8 cellular contexts compared by ENCODE assay signal in genomic region chr17:82751171-82751570, GRCh38. TPM values are rescaled to one million over a fixed set of nuclear protein-coding genes. Genes with fewer than 3 reads are reported as not detected.
A peak's percentile ranks its signal among the peaks of the same experiment; 100 is the strongest.
DNase-seq lines count a peak whose midpoint lies in the region; ATAC-seq and TF ChIP-seq lines count a peak whose summit lies in the region.

No MANE protein-coding gene starts in this region.

- TF ChIP-seq CTCF in esophagus squamous epithelium (IDR thresholded peaks at IDR 0.05) (no peak), gastrocnemius medialis (IDR thresholded peaks at IDR 0.05 in 4 of 5, conservative IDR thresholded peaks at IDR 0.05 in 1 of 5) (no peak)

- H3K36me3 ChIP-seq in esophagus squamous epithelium: peaks cover 0 to 2% (median 0%) of the 10 kb centered on the region in 3 donors
- H3K36me3 ChIP-seq in gastrocnemius medialis: no peaks in the 10 kb centered on the region

- ATAC-seq in gastrocnemius medialis: no peak

- TF ChIP-seq EP300 in Ishikawa (IDR thresholded peaks at IDR 0.05; ENCODE audit: borderline replicate concordance): no peak

- H3K27me3 ChIP-seq in esophagus squamous epithelium (no peaks in the 10 kb centered on the region), gastrocnemius medialis (no peaks in the 10 kb centered on the region)

- DNase-seq in NCI-H82 (lab: John Stamatoyannopoulos, UW): peak; percentile 95
- no peak for DNase-seq in NCI-H82 treated with DMSO at 0.1 percent for 48 hours (lab: John Stamatoyannopoulos, UW; ENCODE audit: unreplicated experiment)
- no peak for DNase-seq in esophagus squamous epithelium (lab: John Stamatoyannopoulos, UW)
- no peak for DNase-seq in gastrocnemius medialis
- no peak for DNase-seq in NCI-H2227 (lab: John Stamatoyannopoulos, UW; ENCODE audit: unreplicated experiment)
- no peak for DNase-seq in CD1c-positive myeloid dendritic cell (ENCODE audit: extremely low spot score)
- no peak for DNase-seq in occipital lobe (lab: John Stamatoyannopoulos, UW)

- intact Hi-C loops in esophagus squamous epithelium (cut with DNase I) (loop anchor here (5.0 to 10.0 kb wide), 3 partner anchors 46 to 156 kb away; partner anchors contain the start of gene WDR45B), gastrocnemius medialis (cut with DNase I; ENCODE audit: low total_unique reads) (loop anchor here (1.0 kb wide), 2 partner anchors 35 to 52 kb away; partner anchors contain the start of gene FN3KRP)

- peaks cover 15 to 43% (median 20%) of the 10 kb centered on the region in 3 donors for H3K4me1 ChIP-seq in esophagus squamous epithelium
- peaks cover 12 to 17% of the 10 kb centered on the region in 2 donors for H3K4me1 ChIP-seq in gastrocnemius medialis

- no peaks in the 10 kb centered on the region for H3K9me3 ChIP-seq in esophagus squamous epithelium
- H3K9me3 ChIP-seq in gastrocnemius medialis: no peaks in the 10 kb centered on the region

- no peak for TF ChIP-seq RAD21 in Ishikawa (IDR thresholded peaks at IDR 0.05; ENCODE audit: low read depth)

- no CpG with 5 or more reads among the region's 56 CpGs for WGBS in esophagus squamous epithelium, 2 donors

- in situ Hi-C loops in gastrocnemius medialis (cut with MboI; ENCODE audit: low sequenced_read_pairs in 4 of 4): loop anchor here in 3 of 4 donors (10.0 to 25.0 kb wide), 3 partner anchors 89 to 389 kb away; partner anchors contain the start of genes TEX19 (in 1 of the 3) and UTS2R (in 1 of the 3)

- TF ChIP-seq POLR2A in esophagus squamous epithelium (IDR thresholded peaks at IDR 0.05): no peak
- TF ChIP-seq POLR2A in gastrocnemius medialis (IDR thresholded peaks at IDR 0.05): peak in 1 of 2 donors; percentile 7

- H3K27ac ChIP-seq in esophagus squamous epithelium (peak overlapping the region; percentile 69 to 94 (median 83)), gastrocnemius medialis (peak overlapping the region; percentile 82 to 95 (median 86))

- H3K4me3 ChIP-seq in esophagus squamous epithelium (peak overlapping the region; percentile 69 to 100 (median 98)), gastrocnemius medialis (peak overlapping the region; percentile 49 to 91 (median 62))

TF ChIP-seq in Ishikawa, 13 proteins besides CTCF, POLR2A, EP300 and RAD21:
- TF ChIP-seq YY1 (IDR thresholded peaks at IDR 0.05; ENCODE audit: low read depth) (no peak), FOXM1 (IDR thresholded peaks at IDR 0.05; ENCODE audit: borderline replicate concordance, low read depth) (no peak), EGR1 (IDR thresholded peaks at IDR 0.05) (no peak), ZBTB7A (IDR thresholded peaks at IDR 0.05; ENCODE audit: low read depth) (no peak; the same call in none of the 2 replicates)
- TF ChIP-seq, protein P1, sequence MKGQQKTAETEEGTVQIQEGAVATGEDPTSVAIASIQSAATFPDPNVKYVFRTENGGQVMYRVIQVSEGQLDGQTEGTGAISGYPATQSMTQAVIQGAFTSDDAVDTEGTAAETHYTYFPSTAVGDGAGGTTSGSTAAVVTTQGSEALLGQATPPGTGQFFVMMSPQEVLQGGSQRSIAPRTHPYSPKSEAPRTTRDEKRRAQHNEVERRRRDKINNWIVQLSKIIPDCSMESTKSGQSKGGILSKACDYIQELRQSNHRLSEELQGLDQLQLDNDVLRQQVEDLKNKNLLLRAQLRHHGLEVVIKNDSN (IDR thresholded peaks at IDR 0.05): no peak
- TF ChIP-seq, protein P2, sequence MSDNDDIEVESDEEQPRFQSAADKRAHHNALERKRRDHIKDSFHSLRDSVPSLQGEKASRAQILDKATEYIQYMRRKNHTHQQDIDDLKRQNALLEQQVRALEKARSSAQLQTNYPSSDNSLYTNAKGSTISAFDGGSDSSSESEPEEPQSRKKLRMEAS (IDR thresholded peaks at IDR 0.05): peak; percentile 53
TF ChIP-seq in Ishikawa: peak in this region for 1.

RNA-seq across cellular contexts. Expression of gene TBCD, which starts 0.7 kb away (rescaled TPM):
- total RNA-seq in esophagus squamous epithelium: 10 to 100 TPM; 38.8 to 58.3 (median 55.0) TPM
- 10 to 100 TPM; 18.0 to 50.4 (median 33.3) TPM for total RNA-seq in gastrocnemius medialis
- total RNA-seq in occipital lobe: 58.2 TPM

RNA-seq across cellular contexts. Expression of gene FN3K, which starts 15.8 kb away (rescaled TPM):
- total RNA-seq in esophagus squamous epithelium (10 to 100 TPM in 1 of 4 donors, 1 to 10 TPM in 1, under 1 TPM in 1, not detected in 1; 0.44 to 10.2 (median 2.3) TPM), gastrocnemius medialis (1 to 10 TPM; 1.1 to 5.5 (median 2.7) TPM), occipital lobe (11.1 TPM)

RNA-seq across cellular contexts. Expression of gene FN3KRP, which starts 34.7 kb away (rescaled TPM):
- total RNA-seq in esophagus squamous epithelium: 10 to 100 TPM in 2 of 4 donors, 1 to 10 TPM in 2; 9.1 to 13.5 (median 10.2) TPM
- total RNA-seq in gastrocnemius medialis: 1 to 10 TPM; 2.3 to 7.9 (median 3.9) TPM
- total RNA-seq in occipital lobe: 21.2 TPM

RNA-seq across cellular contexts. Expression of gene RAB40B, which starts 52.7 kb away (rescaled TPM):
- total RNA-seq in esophagus squamous epithelium: 10 to 100 TPM in 2 of 4 donors, 1 to 10 TPM in 2; 3.4 to 20.8 (median 9.8) TPM
- total RNA-seq in gastrocnemius medialis: 10 to 100 TPM; 19.0 to 52.7 (median 24.4) TPM
- 17.0 TPM for total RNA-seq in occipital lobe
